In the genomic region with DNA sequence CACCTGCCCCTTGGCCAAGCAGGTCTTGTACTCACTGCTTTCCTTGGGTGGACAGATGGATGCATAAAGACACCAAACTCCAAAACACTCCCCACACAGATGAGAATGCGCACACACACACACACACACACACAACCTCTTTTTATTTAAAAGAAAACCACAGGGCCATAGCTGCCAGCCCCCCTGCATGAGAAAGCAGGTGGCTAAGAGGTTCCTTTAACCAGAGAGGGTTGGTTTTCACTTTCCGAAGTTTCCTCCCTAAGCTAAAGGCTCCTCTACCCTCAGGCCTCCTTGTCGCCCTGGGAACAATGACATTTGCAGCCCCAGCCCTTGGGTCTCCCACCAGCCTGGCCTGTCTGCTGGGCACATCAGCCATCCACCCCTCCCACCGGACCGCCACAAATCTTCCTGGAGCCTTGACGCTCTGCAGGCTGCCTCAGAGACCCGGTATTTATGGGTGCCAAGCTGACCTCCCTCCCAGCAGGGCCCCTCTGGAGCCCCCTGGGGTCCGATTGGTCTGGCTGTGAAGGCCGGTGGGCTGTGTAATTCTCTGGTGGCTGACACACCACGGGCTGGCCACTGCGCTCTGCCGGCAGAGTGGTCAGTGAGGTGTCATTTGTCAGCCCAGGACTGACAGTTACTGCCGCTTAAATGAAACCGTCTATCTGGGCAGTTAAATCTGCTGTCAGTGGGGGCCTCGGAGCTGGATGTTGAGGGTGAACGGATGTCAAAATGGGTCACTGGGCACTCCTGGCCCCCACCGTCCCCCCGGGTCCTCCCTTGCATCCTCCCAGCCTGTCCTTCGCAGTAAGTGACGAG, we compare ENCODE assay signal across 1 cellular context.
TF ChIP-seq lines count a peak whose summit lies in the region.

No MANE protein-coding gene starts in this region.

TF ChIP-seq in GM12891, 5 proteins besides CTCF, POLR2A, EP300 and RAD21:
- no peak for TF ChIP-seq POU2F2 (IDR thresholded peaks at IDR 0.05; ENCODE audit: low read depth, low read length)
TF ChIP-seq in GM12891: peak in this region for 0.
